ENCODE assay signal across 10 cellular contexts in the genomic region with DNA sequence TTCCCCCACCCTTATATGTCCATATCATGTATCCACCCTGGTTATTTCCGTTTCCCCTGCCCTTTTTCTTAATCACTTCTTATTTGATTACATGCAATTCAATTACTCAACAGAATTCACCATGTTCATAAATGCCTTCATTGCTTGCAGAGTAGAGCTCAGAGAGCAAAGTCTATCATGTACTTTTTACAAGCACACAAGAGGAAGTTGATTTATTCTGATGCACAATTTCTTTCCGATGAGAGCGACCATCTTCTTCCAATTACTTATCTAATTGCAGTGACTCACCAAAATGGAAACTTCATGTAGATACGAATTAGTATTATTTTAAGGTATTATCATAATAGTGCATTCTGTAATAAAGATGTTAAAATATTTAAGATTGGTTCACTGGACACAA.
"Had no signal": no experiment of that assay in that cellular context is flagged by ENCODE, and none has a peak within 500 bp of the region (broad histone marks: within the 10 kb centered on the region; RNA-seq: fewer than 3 reads in every experiment).

No MANE protein-coding gene starts in this region.

- H3K27ac ChIP-seq: esophagus squamous epithelium, psoas muscle, right lobe of liver, upper lobe of right lung had no signal

- DNase-seq: activated CD4-positive, alpha-beta T cell treated with anti-CD3 and anti-CD28 coated beads, Interleukin-2, amount 50 U/mL, for 1 hour; activated naive CD8-positive, alpha-beta T cell treated with anti-CD3 and anti-CD28 coated beads, Interleukin-2, amount 50 U/mL, for 24 hours; esophagus squamous epithelium; head of caudate nucleus; psoas muscle; right lobe of liver; stimulated activated CD4-positive, alpha-beta T cell treated with anti-CD3 and anti-CD28 coated beads, Interleukin-2, amount 100 ng/mL, for 24 hours; stimulated activated naive CD4-positive, alpha-beta T cell; T-helper 1 cell; upper lobe of right lung had no signal

- ATAC-seq: activated naive CD8-positive, alpha-beta T cell treated with anti-CD3 and anti-CD28 coated beads, Interleukin-2, amount 50 U/mL, for 24 hours; psoas muscle; right lobe of liver; upper lobe of right lung had no signal

- H3K36me3 ChIP-seq: esophagus squamous epithelium, right lobe of liver, upper lobe of right lung had no signal

- H3K4me1 ChIP-seq: esophagus squamous epithelium, psoas muscle, right lobe of liver, upper lobe of right lung had no signal

- H3K4me3 ChIP-seq: esophagus squamous epithelium, psoas muscle, right lobe of liver, upper lobe of right lung had no signal

- H3K27me3 ChIP-seq: esophagus squamous epithelium, right lobe of liver, upper lobe of right lung had no signal

- H3K9me3 ChIP-seq: esophagus squamous epithelium, psoas muscle, right lobe of liver, upper lobe of right lung had no signal
